12 cellular contexts compared by ENCODE assay signal in the genomic region with DNA sequence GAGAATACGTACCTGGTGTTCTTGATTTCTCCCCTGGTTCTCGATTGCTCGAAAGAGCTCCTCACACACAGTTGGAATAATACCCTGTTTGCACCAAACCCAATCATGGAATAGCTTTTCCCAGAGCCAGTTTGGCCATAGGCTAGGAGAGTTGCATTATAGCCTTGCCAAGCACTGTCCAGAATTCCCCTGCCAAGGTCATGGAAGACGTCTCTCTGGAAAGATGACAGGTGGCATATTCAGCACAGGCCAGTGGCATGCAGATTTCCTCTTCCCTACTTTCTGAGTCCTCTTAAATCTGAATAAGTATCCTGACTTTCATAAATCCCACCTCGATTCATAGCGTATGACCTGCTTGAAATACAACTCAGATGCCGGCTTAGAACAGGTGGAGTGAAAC.
DNase-seq lines count a peak whose midpoint lies in the region; ATAC-seq, FAIRE-seq and TF ChIP-seq lines count a peak whose summit lies in the region.
"Had no signal": no experiment of that assay in that cellular context is flagged by ENCODE, and none has a peak within 500 bp of the region (broad histone marks: within the 10 kb centered on the region; RNA-seq: fewer than 3 reads in every experiment).

No MANE protein-coding gene starts in this region.

- DNase-seq in astrocyte (ENCODE audit: low read depth), result no peak
- DNase-seq in right cardiac atrium, result no peak
- DNase-seq in hepatocyte (ENCODE audit: low spot score), result no peak
- DNase-seq in GF-D8 (lab: John Stamatoyannopoulos, UW), result no peak
- DNase-seq: CD4-positive, CD25-positive, alpha-beta regulatory T cell; DMS53; GM23248 had no signal

- no peaks in the 10 kb centered on the region for H3K27me3 ChIP-seq in BLaER1 treated with 17β-estradiol and CSF1 and Interleukin-3, amounts not matched to agents 10 nM and 100 nM
- H3K27me3 ChIP-seq in astrocyte (ENCODE audit: insufficient read depth, low read length), result no peaks in the 10 kb centered on the region
- H3K27me3 ChIP-seq in right cardiac atrium (ENCODE audit: control insufficient read depth, insufficient read depth), result no peaks in the 10 kb centered on the region
- H3K27me3 ChIP-seq in hepatocyte, result no peaks in the 10 kb centered on the region

- peaks cover 4% of the 10 kb centered on the region for H3K9me3 Mint-ChIP-seq in astrocyte (ENCODE audit: unreplicated experiment)

- H3K27ac ChIP-seq in BLaER1 treated with 17β-estradiol and CSF1 and Interleukin-3, amounts not matched to agents 10 nM and 100 nM, result peak overlapping the region in 6 of 11 experiments; percentile 2 to 63 (median 43); a peak in 7 of 22 replicates
- no peak overlapping the region for H3K27ac ChIP-seq in astrocyte (ENCODE audit: low read depth, low read length)
- no peak overlapping the region for H3K27ac ChIP-seq in right cardiac atrium (ENCODE audit: low read length)
- no peak overlapping the region for H3K27ac ChIP-seq in hepatocyte
- H3K27ac ChIP-seq: GM23248, HL-60 had no signal

- no peak overlapping the region for H3K4me3 Mint-ChIP-seq in astrocyte (ENCODE audit: unreplicated experiment)

- intact Hi-C loops in right cardiac atrium (cut with DNase I), result no loop called here

- WGBS in right cardiac atrium, result 70% methylated on average over 7 of the region's 7 CpGs
- whole genome bisulfite sequencing in hepatocyte (ENCODE audit: low lambda C conversion rate, missing lambda C conversion rate), result 60% methylated on average over 7 of the region's 7 CpGs

- peak overlapping the region in 2 of 10 experiments; percentile 0 to 17; a peak in 5 of 20 replicates for H3K4me3 ChIP-seq in BLaER1 treated with 17β-estradiol and CSF1 and Interleukin-3, amounts not matched to agents 10 nM and 100 nM
- no peak overlapping the region for H3K4me3 ChIP-seq in astrocyte (ENCODE audit: insufficient read depth, low read depth, low read length)
- H3K4me3 ChIP-seq in right cardiac atrium (ENCODE audit: low read length), result no peak overlapping the region
- H3K4me3 ChIP-seq in hepatocyte, result no peak overlapping the region
- H3K4me3 ChIP-seq: GM23248 had no signal

- H3K4me2 ChIP-seq in BLaER1 treated with 17β-estradiol and CSF1 and Interleukin-3, amounts not matched to agents 10 nM and 100 nM, result peak overlapping the region; percentile 15 to 89 (median 80)
- H3K4me2 ChIP-seq in astrocyte (ENCODE audit: low read length) (no peak overlapping the region), hepatocyte (no peak overlapping the region)

- H3K4me1 Mint-ChIP-seq in astrocyte (ENCODE audit: low read depth, unreplicated experiment), result no peaks in the 10 kb centered on the region

- peak overlapping the region in 4 of 11 experiments; percentile 4 to 48 (median 18); a peak in 6 of 22 replicates for H3K9ac ChIP-seq in BLaER1 treated with 17β-estradiol and CSF1 and Interleukin-3, amounts not matched to agents 10 nM and 100 nM
- no peak overlapping the region for H3K9ac ChIP-seq in astrocyte (ENCODE audit: low read length)
- H3K9ac ChIP-seq: GM23248 had no signal

- H3K79me2 ChIP-seq in astrocyte (ENCODE audit: insufficient read depth, low read length) (no peaks in the 10 kb centered on the region), hepatocyte (no peaks in the 10 kb centered on the region)

- H2AFZ ChIP-seq in astrocyte (ENCODE audit: low read depth, low read length), result no peak overlapping the region
- no peak overlapping the region for H2AFZ ChIP-seq in hepatocyte
- H2AFZ ChIP-seq: GM23248 had no signal

- H4K20me1 ChIP-seq in BLaER1 treated with 17β-estradiol and CSF1 and Interleukin-3, amounts not matched to agents 10 nM and 100 nM, result no peaks in the 10 kb centered on the region
- H4K20me1 ChIP-seq in astrocyte (ENCODE audit: insufficient read depth, low read length) (no peaks in the 10 kb centered on the region), hepatocyte (ENCODE audit: insufficient read depth, poor library complexity, severe bottlenecking) (no peaks in the 10 kb centered on the region)

- no peak for FAIRE-seq in astrocyte (lab: Jason Lieb, UNC)
- FAIRE-seq: H54 had no signal

- peaks cover 10% of the 10 kb centered on the region for H3K27me3 Mint-ChIP-seq in astrocyte (ENCODE audit: low read depth, unreplicated experiment)

- peaks cover 27 to 55% (median 43%) of the 10 kb centered on the region in 10 experiments for H3K4me1 ChIP-seq in BLaER1 treated with 17β-estradiol and CSF1 and Interleukin-3, amounts not matched to agents 10 nM and 100 nM
- H3K4me1 ChIP-seq in astrocyte (ENCODE audit: insufficient read depth, low read length) (no peaks in the 10 kb centered on the region), right cardiac atrium (ENCODE audit: control insufficient read depth, insufficient read depth, low read length) (no peaks in the 10 kb centered on the region), hepatocyte (ENCODE audit: insufficient read depth) (no peaks in the 10 kb centered on the region)

- H3K36me3 ChIP-seq in BLaER1 treated with 17β-estradiol and CSF1 and Interleukin-3, amounts not matched to agents 10 nM and 100 nM, result no peaks in the 10 kb centered on the region
- H3K36me3 ChIP-seq in astrocyte (ENCODE audit: insufficient read depth, low read length), result no peaks in the 10 kb centered on the region
- H3K36me3 ChIP-seq in hepatocyte (replicated peaks; ENCODE audit: insufficient read depth, low read depth), result no peaks in the 10 kb centered on the region

- H3K9me3 ChIP-seq in BLaER1 treated with 17β-estradiol and CSF1 and Interleukin-3, amounts not matched to agents 10 nM and 100 nM (replicated peaks in 1 of 11), result peaks cover 0 to 14% (median 8%) of the 10 kb centered on the region in 11 experiments; a peak in 12 of 22 replicates
- H3K9me3 ChIP-seq in astrocyte (ENCODE audit: insufficient read depth, low read depth, low read length) (no peaks in the 10 kb centered on the region), right cardiac atrium (ENCODE audit: control insufficient read depth, low read length) (no peaks in the 10 kb centered on the region), hepatocyte (ENCODE audit: low read depth) (no peaks in the 10 kb centered on the region)

- peak overlapping the region; percentile 59 for H3K27ac Mint-ChIP-seq in astrocyte (ENCODE audit: unreplicated experiment)
- H3K27ac Mint-ChIP-seq: CD4-positive, CD25-positive, alpha-beta regulatory T cell had no signal

- H3K36me3 Mint-ChIP-seq in astrocyte (ENCODE audit: low read depth, unreplicated experiment), result no peaks in the 10 kb centered on the region
- H3K36me3 Mint-ChIP-seq: CD4-positive, CD25-positive, alpha-beta regulatory T cell had no signal

- ATAC-seq in right cardiac atrium, result peak; percentile 59 to 71
- no peak for ATAC-seq in HG02870 (IDR thresholded peaks at IDR 0.05; ENCODE audit: unreplicated experiment)
- ATAC-seq: HCT116 had no signal

- H3K9me2 ChIP-seq in hepatocyte (replicated peaks; ENCODE audit: insufficient read depth), result no peaks in the 10 kb centered on the region

- TF ChIP-seq CTCF in astrocyte (IDR thresholded peaks at IDR 0.05; ENCODE audit: insufficient read depth, low read depth, low read length) (no peak), hepatocyte (IDR thresholded peaks at IDR 0.05; ENCODE audit: poor library complexity) (no peak)

Comparison
In these comparisons a context has a peak if more than half of its experiments do, and no peak if none do; other contexts are left out.
1. H3K27ac ChIP-seq: peak in BLaER1 treated with 17β-estradiol and CSF1 and Interleukin-3, amounts not matched to agents 10 nM and 100 nM (6 of 11); none in astrocyte (single experiment), right cardiac atrium (single experiment) and hepatocyte (single experiment).
2. H3K4me2 ChIP-seq: peak in BLaER1 treated with 17β-estradiol and CSF1 and Interleukin-3, amounts not matched to agents 10 nM and 100 nM (11 of 11); none in astrocyte (single experiment) and hepatocyte (single experiment).